33 cellular contexts compared by ENCODE assay signal in the genomic region with DNA sequence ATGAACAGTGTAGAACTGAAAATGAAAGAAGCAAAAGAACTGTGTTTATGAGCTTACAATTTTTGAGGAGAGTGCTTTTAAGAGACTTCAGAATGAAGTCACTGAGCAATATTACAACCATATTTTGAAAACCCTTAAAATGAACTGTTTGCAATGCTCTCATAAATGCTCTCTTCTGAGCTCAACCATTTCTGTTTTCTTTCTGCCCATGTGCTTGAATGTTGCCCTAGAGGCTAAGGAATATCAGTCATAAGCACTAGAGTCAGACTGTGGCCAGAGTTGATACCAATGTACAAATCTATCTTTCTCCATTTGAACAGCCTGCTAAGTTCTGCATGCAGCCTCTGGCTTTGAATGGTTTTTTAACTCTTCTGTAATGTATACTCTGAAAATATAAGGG.
DNase-seq lines count a peak whose midpoint lies in the region; ATAC-seq and TF ChIP-seq lines count a peak whose summit lies in the region.
"Had no signal": no experiment of that assay in that cellular context is flagged by ENCODE, and none has a peak within 500 bp of the region (broad histone marks: within the 10 kb centered on the region; RNA-seq: fewer than 3 reads in every experiment).

No MANE protein-coding gene starts in this region.

- no peaks in the 10 kb centered on the region for H3K27me3 ChIP-seq in left lung
- H3K27me3 ChIP-seq: BLaER1 treated with 17β-estradiol and CSF1 and Interleukin-3, amounts not matched to agents 10 nM and 100 nM; cardiac muscle cell; esophagus squamous epithelium; gastrocnemius medialis; hepatocyte; ovary; right atrium auricular region; SJCRH30; suprapubic skin had no signal

- DNase-seq in left lung, result no peak
- DNase-seq in NCI-H2196 treated with DMSO at 0.1 percent for 48 hours (lab: John Stamatoyannopoulos, UW; ENCODE audit: unreplicated experiment), result no peak
- no peak for DNase-seq in endothelial cell (ENCODE audit: low spot score)
- DNase-seq in T-cell, result no peak
- DNase-seq: activated CD4-positive, alpha-beta T cell treated with anti-CD3 and anti-CD28 coated beads, Interleukin-2, amount 50 U/mL, for 48 hours; activated CD8-positive, alpha-beta memory T cell treated with anti-CD3 and anti-CD28 coated beads, Interleukin-2, amount 50 U/mL, for 4 hours; anterior cingulate cortex; Caco-2; DMS79 treated with DMSO at 0.1 percent for 48 hours; effector memory CD8-positive, alpha-beta T cell; esophagus squamous epithelium; gastrocnemius medialis; immature natural killer cell; naive B cell; NCI-H1105; NCI-H2081; NCI-H446; ovary; SJCRH30; stimulated activated CD4-positive, alpha-beta T cell treated with anti-CD3 and anti-CD28 coated beads, Interleukin-4, amount 100 ng/mL, for 1 hour; stimulated activated naive B cell treated with anti-CD40 and anti-IgM and Interleukin-4, amounts not matched to agents 10 μg/mL and 1 μg/mL and 100 μg/mL, for 72 hours; T-helper 1 cell had no signal

- H3K4me3 Mint-ChIP-seq in endothelial cell (ENCODE audit: unreplicated experiment) (no peak overlapping the region), T-cell (no peak overlapping the region)
- H3K4me3 Mint-ChIP-seq: activated naive CD4-positive, alpha-beta T cell treated with anti-CD3 and anti-CD28 coated beads, Interleukin-2, amount 50 U/mL, for 24 hours; effector memory CD8-positive, alpha-beta T cell had no signal

- CTCF ChIA-PET in T-cell (lab: Charles Lee), result no interaction called here

- POLR2A ChIA-PET in T-cell (lab: Charles Lee), result no interaction called here

- no peaks in the 10 kb centered on the region for H3K4me1 ChIP-seq in left lung
- H3K4me1 ChIP-seq: Caco-2, esophagus squamous epithelium, gastrocnemius medialis, right atrium auricular region, SJCRH30, suprapubic skin had no signal

- ATAC-seq in GM18907 (IDR thresholded peaks at IDR 0.05; ENCODE audit: unreplicated experiment) (peak; percentile 16), GM21515 (IDR thresholded peaks at IDR 0.05; ENCODE audit: unreplicated experiment) (peak; percentile 27), HG03432 (IDR thresholded peaks at IDR 0.05; ENCODE audit: unreplicated experiment) (peak; percentile 14), left lung (peak; percentile 89), T-cell (replicated peaks in 1 of 4) (no peak)
- ATAC-seq: effector memory CD8-positive, alpha-beta T cell; gastrocnemius medialis; left lobe of liver had no signal

- H3K4me1 Mint-ChIP-seq in endothelial cell (ENCODE audit: unreplicated experiment), result no peaks in the 10 kb centered on the region
- no peaks in the 10 kb centered on the region for H3K4me1 Mint-ChIP-seq in T-cell
- H3K4me1 Mint-ChIP-seq: activated naive CD4-positive, alpha-beta T cell treated with anti-CD3 and anti-CD28 coated beads, Interleukin-2, amount 50 U/mL, for 24 hours had no signal

- H3K27ac Mint-ChIP-seq in endothelial cell (ENCODE audit: unreplicated experiment), result no peak overlapping the region
- H3K27ac Mint-ChIP-seq in T-cell, result no peak overlapping the region
- H3K27ac Mint-ChIP-seq: activated naive CD4-positive, alpha-beta T cell treated with anti-CD3 and anti-CD28 coated beads, Interleukin-2, amount 50 U/mL, for 24 hours; effector memory CD8-positive, alpha-beta T cell had no signal

- H3K27me3 Mint-ChIP-seq in endothelial cell (ENCODE audit: unreplicated experiment) (no peaks in the 10 kb centered on the region), T-cell (no peaks in the 10 kb centered on the region)
- H3K27me3 Mint-ChIP-seq: activated naive CD4-positive, alpha-beta T cell treated with anti-CD3 and anti-CD28 coated beads, Interleukin-2, amount 50 U/mL, for 24 hours; effector memory CD8-positive, alpha-beta T cell; naive B cell; stimulated activated naive B cell treated with anti-CD40 and anti-IgM and Interleukin-4, amounts not matched to agents 10 μg/mL and 1 μg/mL and 100 μg/mL, for 72 hours had no signal

- H3K36me3 ChIP-seq in left lung, result no peaks in the 10 kb centered on the region
- H3K36me3 ChIP-seq: BLaER1 treated with 17β-estradiol and CSF1 and Interleukin-3, amounts not matched to agents 10 nM and 100 nM; cardiac muscle cell; esophagus squamous epithelium; gastrocnemius medialis; ovary; right atrium auricular region; SJCRH30; suprapubic skin had no signal

- intact Hi-C loops in left lung (cut with DNase I), result no loop called here

- H3K9me3 Mint-ChIP-seq in endothelial cell (ENCODE audit: unreplicated experiment) (no peaks in the 10 kb centered on the region), T-cell (peaks cover 0 to 8% (median 2%) of the 10 kb centered on the region in 3 donors)
- H3K9me3 Mint-ChIP-seq: activated naive CD4-positive, alpha-beta T cell treated with anti-CD3 and anti-CD28 coated beads, Interleukin-2, amount 50 U/mL, for 24 hours; immature natural killer cell; stimulated activated naive B cell treated with anti-CD40 and anti-IgM and Interleukin-4, amounts not matched to agents 10 μg/mL and 1 μg/mL and 100 μg/mL, for 72 hours had no signal

- H3K27ac ChIP-seq in left lung, result no peak overlapping the region
- H3K27ac ChIP-seq: BLaER1 treated with 17β-estradiol and CSF1 and Interleukin-3, amounts not matched to agents 10 nM and 100 nM; cardiac muscle cell; coronary artery; esophagus squamous epithelium; gastrocnemius medialis; hepatocyte; ovary; right atrium auricular region; SJCRH30; suprapubic skin had no signal

- no peak overlapping the region for H3K4me3 ChIP-seq in left lung
- H3K4me3 ChIP-seq: BLaER1 treated with 17β-estradiol and CSF1 and Interleukin-3, amounts not matched to agents 10 nM and 100 nM; cardiac muscle cell; coronary artery; esophagus squamous epithelium; gastrocnemius medialis; hepatocyte; ovary; right atrium auricular region; SJCRH30; suprapubic skin had no signal

- TF ChIP-seq CTCF in left lung (IDR thresholded peaks at IDR 0.05) (no peak), endothelial cell (IDR thresholded peaks at IDR 0.05; ENCODE audit: unreplicated experiment) (no peak)

- no peaks in the 10 kb centered on the region for H3K9me3 ChIP-seq in left lung
- H3K9me3 ChIP-seq: BLaER1 treated with 17β-estradiol and CSF1 and Interleukin-3, amounts not matched to agents 10 nM and 100 nM; Caco-2; esophagus squamous epithelium; gastrocnemius medialis; ovary; SJCRH30; suprapubic skin had no signal

- H3K36me3 Mint-ChIP-seq in endothelial cell (ENCODE audit: low read depth, unreplicated experiment) (no peaks in the 10 kb centered on the region), T-cell (no peaks in the 10 kb centered on the region)
- H3K36me3 Mint-ChIP-seq: activated naive CD4-positive, alpha-beta T cell treated with anti-CD3 and anti-CD28 coated beads, Interleukin-2, amount 50 U/mL, for 24 hours; immature natural killer cell; naive B cell; stimulated activated naive B cell treated with anti-CD40 and anti-IgM and Interleukin-4, amounts not matched to agents 10 μg/mL and 1 μg/mL and 100 μg/mL, for 72 hours had no signal

Comparison
In these comparisons a context has a peak if more than half of its experiments do, and no peak if none do; other contexts are left out.
1. ATAC-seq: peak in GM18907 (single experiment), GM21515 (single experiment), HG03432 (single experiment) and left lung (single experiment); none in T-cell (0 of 4).